Comparison of ENCODE assay signal across 27 cellular contexts in genomic region chr1:184221087-184221486, GRCh38.
DNase-seq lines count a peak whose midpoint lies in the region; TF ChIP-seq lines count a peak whose summit lies in the region.
"Had no signal": no experiment of that assay in that cellular context is flagged by ENCODE, and none has a peak within 500 bp of the region (broad histone marks: within the 10 kb centered on the region; RNA-seq: fewer than 3 reads in every experiment).

No MANE protein-coding gene starts in this region.

- H3K36me3 ChIP-seq in HEK293 (ENCODE audit: control insufficient read depth in 2 of 2, insufficient read depth in 1 of 2, low read length in 2 of 2): no peaks in the 10 kb centered on the region
- H3K36me3 ChIP-seq: BE2C; BLaER1; BLaER1 treated with 17β-estradiol and CSF1 and Interleukin-3, amounts not matched to agents 10 nM and 100 nM had no signal

- no peaks in the 10 kb centered on the region for H3K4me1 ChIP-seq in HEK293 (ENCODE audit: control insufficient read depth, insufficient read depth, low read length)
- H3K4me1 ChIP-seq: A549, BLaER1, Caco-2 had no signal

- no peak for DNase-seq in NCI-H1092 treated with DMSO at 0.1 percent for 48 hours (lab: John Stamatoyannopoulos, UW)
- DNase-seq: 8988T; ACHN; AML-193; BE2C; C1 segment of cervical spinal cord; Caco-2; Calu3; CD4-positive, alpha-beta memory T cell; CD4-positive, alpha-beta T cell; CD4-positive, CD25-positive, alpha-beta regulatory T cell; CD8-positive, alpha-beta memory T cell; CD8-positive, alpha-beta T cell; COR-L47; DMS 273 treated with DMSO at 0.1 percent for 48 hours; DMS153; DMS53; DMS79; DMS79 treated with DMSO at 0.1 percent for 48 hours; DND-41; EL had no signal

- H3K4me3 ChIP-seq in HEK293 (ENCODE audit: low read depth, low read length): no peak overlapping the region
- H3K4me3 ChIP-seq: A549; BLaER1; BLaER1 treated with 17β-estradiol and CSF1 and Interleukin-3, amounts not matched to agents 10 nM and 100 nM had no signal

- H3K9me3 ChIP-seq in HEK293 (ENCODE audit: control insufficient read depth, insufficient read depth, low read depth, low read length): no peaks in the 10 kb centered on the region
- H3K9me3 ChIP-seq: A549; BE2C; BLaER1; BLaER1 treated with 17β-estradiol and CSF1 and Interleukin-3, amounts not matched to agents 10 nM and 100 nM; Caco-2 had no signal

- CTCF ChIA-PET in HEK293 (lab: Yijun Ruan, JAX): interaction anchor here (0.6 to 2.3 kb wide), 7 partner anchors 8 to 443 kb away, joined by 3 to 9 read pairs (median 5); no protein-coding TSS in a partner anchor

- POLR2A ChIA-PET in HEK293 (lab: Yijun Ruan, JAX): no interaction called here

- no peak overlapping the region for H3K27ac ChIP-seq in HEK293 (ENCODE audit: extremely low read depth, low read depth, low read length)
- H3K27ac ChIP-seq: 22Rv1, A549, BLaER1, C4-2B had no signal

- no peak for TF ChIP-seq CTCF in HEK293 (tag by site-specific recombination; IDR thresholded peaks at IDR 0.05)

TF ChIP-seq in HEK293, 187 proteins besides CTCF, POLR2A, EP300 and RAD21:
- no peak for TF ChIP-seq ZNF837 (tag by site-specific recombination; IDR thresholded peaks at IDR 0.05)
- no peak for TF ChIP-seq ZNF624 (tag by site-specific recombination; IDR thresholded peaks at IDR 0.05)
- TF ChIP-seq GLI2 (tag by site-specific recombination; IDR thresholded peaks at IDR 0.05; ENCODE audit: borderline replicate concordance, low read depth): no peak
- no peak for TF ChIP-seq ZNF37A (tag by site-specific recombination; IDR thresholded peaks at IDR 0.05)
- peak; percentile 97 for TF ChIP-seq ZNF514 (tag by site-specific recombination; IDR thresholded peaks at IDR 0.05)
- TF ChIP-seq ZNF830 (tag by site-specific recombination; IDR thresholded peaks at IDR 0.05; ENCODE audit: low read depth): no peak
